ENCODE assay signal across 12 cellular contexts in the genomic region with DNA sequence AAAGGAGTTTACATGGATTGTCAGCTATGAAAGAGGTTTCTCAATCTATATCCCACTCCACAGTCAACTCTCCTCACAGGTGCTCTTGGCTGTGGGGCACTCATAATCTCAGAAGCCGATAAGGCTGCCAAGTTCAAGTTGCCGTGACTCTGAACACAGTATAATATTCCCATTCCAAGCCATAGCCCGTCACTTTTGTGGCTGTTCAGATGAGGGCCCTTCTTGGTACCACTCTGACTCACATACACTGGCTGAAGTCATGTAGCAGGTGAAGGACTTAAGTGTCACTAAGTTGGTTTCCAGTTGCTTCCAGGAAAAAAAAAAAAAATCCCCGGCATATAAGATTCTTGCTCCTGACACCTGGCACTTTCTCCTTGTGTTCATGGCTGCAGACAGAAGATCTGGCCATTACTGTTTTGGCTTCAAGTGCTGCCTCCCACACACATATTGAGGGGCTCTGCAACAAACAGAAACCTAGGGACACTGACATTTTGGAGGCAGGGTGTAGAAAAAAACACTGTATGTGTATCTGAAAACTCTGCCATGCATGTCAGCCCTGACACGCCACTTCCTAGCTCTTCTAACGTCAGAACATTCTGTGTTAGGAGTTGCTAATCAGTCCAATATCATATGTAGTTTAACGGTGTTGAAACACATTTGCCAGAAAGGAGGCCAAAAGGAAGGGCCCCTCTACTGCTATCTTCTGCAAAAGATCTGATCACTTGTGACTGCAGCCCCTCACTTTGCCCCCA.
DNase-seq lines count a peak whose midpoint lies in the region; ATAC-seq and TF ChIP-seq lines count a peak whose summit lies in the region.
"Had no signal": no experiment of that assay in that cellular context is flagged by ENCODE, and none has a peak within 500 bp of the region (broad histone marks: within the 10 kb centered on the region; RNA-seq: fewer than 3 reads in every experiment).

No MANE protein-coding gene starts in this region.

- no peak for TF ChIP-seq CTCF in KMS-11 (conservative IDR thresholded peaks at IDR 0.05; ENCODE audit: low read depth, low read length)
- TF ChIP-seq CTCF in gastrocnemius medialis (IDR thresholded peaks at IDR 0.05 in 4 of 5, conservative IDR thresholded peaks at IDR 0.05 in 1 of 5): no peak

- H3K27me3 Mint-ChIP-seq in T-helper 1 cell treated with Interleukin-12 subunit alpha and Interleukin-12 subunit beta and Interleukin-4 antibody, amounts not matched to agents 30 μg/mL and 1 μg/mL, for 36 hours (ENCODE audit: low read depth): peaks cover 7% of the 10 kb centered on the region
- no peaks in the 10 kb centered on the region for H3K27me3 Mint-ChIP-seq in activated naive CD8-positive, alpha-beta T cell treated with anti-CD3 and anti-CD28 coated beads for 36 hours

- no peaks in the 10 kb centered on the region for H3K79me2 ChIP-seq in KMS-11 (ENCODE audit: insufficient read depth, low read depth)

- no peaks in the 10 kb centered on the region for H3K9me3 ChIP-seq in gastrocnemius medialis
- H3K9me3 ChIP-seq: transverse colon had no signal

- intact Hi-C loops in gastrocnemius medialis (cut with DNase I; ENCODE audit: low total_unique reads): loop anchor here (2.0 kb wide), 1 partner anchor 56 kb away; no protein-coding TSS in a partner anchor

- no peak for DNase-seq in T-helper 1 cell
- DNase-seq in activated naive CD8-positive, alpha-beta T cell treated with anti-CD3 and anti-CD28 coated beads for 36 hours: no peak
- DNase-seq in gastrocnemius medialis: peak; percentile 75 to 76
- no peak for DNase-seq in NCI-H1105 treated with DMSO at 0.1 percent for 48 hours (lab: John Stamatoyannopoulos, UW)
- DNase-seq in GM03348 (ENCODE audit: low spot score): no peak
- no peak for DNase-seq in HPDE6-E6E7 (ENCODE audit: extremely low spot score)
- DNase-seq: activated CD4-positive, CD25-positive, alpha-beta regulatory T cell treated with anti-CD3 and anti-CD28 coated beads, Interleukin-2, amount 50 U/mL, for 72 hours; kidney glomerular epithelial cell; transverse colon had no signal

- in situ Hi-C loops in gastrocnemius medialis (cut with MboI; ENCODE audit: low sequenced_read_pairs in 4 of 4): no loop called here

- H3K9ac ChIP-seq in KMS-11: peak overlapping the region; percentile 45; the same call in 1 of the 2 replicates
- H3K9ac ChIP-seq: neural progenitor cell had no signal

- H4K20me1 ChIP-seq in KMS-11 (ENCODE audit: insufficient read depth): no peaks in the 10 kb centered on the region

- H3K36me3 ChIP-seq in KMS-11 (ENCODE audit: insufficient read depth) (no peaks in the 10 kb centered on the region), gastrocnemius medialis (no peaks in the 10 kb centered on the region)
- H3K36me3 ChIP-seq: neural progenitor cell, transverse colon had no signal

- H3K4me2 ChIP-seq in KMS-11: peak overlapping the region; percentile 49

- H3K27ac ChIP-seq in KMS-11 (peak overlapping the region; percentile 77), gastrocnemius medialis (peak overlapping the region; percentile 82 to 87 (median 83))
- H3K27ac ChIP-seq: neural progenitor cell, transverse colon had no signal

- H3K36me3 Mint-ChIP-seq in T-helper 1 cell treated with Interleukin-12 subunit alpha and Interleukin-12 subunit beta and Interleukin-4 antibody, amounts not matched to agents 30 μg/mL and 1 μg/mL, for 36 hours (ENCODE audit: low read depth): peaks cover 2% of the 10 kb centered on the region
- H3K36me3 Mint-ChIP-seq in activated naive CD8-positive, alpha-beta T cell treated with anti-CD3 and anti-CD28 coated beads for 36 hours: no peaks in the 10 kb centered on the region
- H3K36me3 Mint-ChIP-seq: neural progenitor cell had no signal

- H3K4me1 ChIP-seq in KMS-11 (ENCODE audit: low read depth, poor library complexity, severe bottlenecking) (peaks cover 32% of the 10 kb centered on the region), gastrocnemius medialis (peaks cover 65 to 68% of the 10 kb centered on the region in 2 donors)

- no peak overlapping the region for H3K4me3 ChIP-seq in KMS-11 (IDR thresholded peaks at IDR 0.05; ENCODE audit: insufficient read depth, low read depth, low read length)
- peak overlapping the region in 1 of 4 donors; percentile 8 for H3K4me3 ChIP-seq in gastrocnemius medialis
- H3K4me3 ChIP-seq: neural progenitor cell, transverse colon had no signal

- peak overlapping the region; percentile 62 for H2AFZ ChIP-seq in KMS-11 (ENCODE audit: low read depth)
- H2AFZ ChIP-seq: neural progenitor cell had no signal

- peak overlapping the region; percentile 12 for H3K4me3 Mint-ChIP-seq in T-helper 1 cell treated with Interleukin-12 subunit alpha and Interleukin-12 subunit beta and Interleukin-4 antibody, amounts not matched to agents 30 μg/mL and 1 μg/mL, for 36 hours
- peak overlapping the region; percentile 27 for H3K4me3 Mint-ChIP-seq in activated naive CD8-positive, alpha-beta T cell treated with anti-CD3 and anti-CD28 coated beads for 36 hours
- H3K4me3 Mint-ChIP-seq: neural progenitor cell had no signal

- ATAC-seq in gastrocnemius medialis: peak; percentile 94 to 97

- peaks cover 60% of the 10 kb centered on the region for H3K4me1 Mint-ChIP-seq in T-helper 1 cell treated with Interleukin-12 subunit alpha and Interleukin-12 subunit beta and Interleukin-4 antibody, amounts not matched to agents 30 μg/mL and 1 μg/mL, for 36 hours (ENCODE audit: low read depth)
- peaks cover 35% of the 10 kb centered on the region for H3K4me1 Mint-ChIP-seq in activated naive CD8-positive, alpha-beta T cell treated with anti-CD3 and anti-CD28 coated beads for 36 hours

- H3K9me3 Mint-ChIP-seq in T-helper 1 cell treated with Interleukin-12 subunit alpha and Interleukin-12 subunit beta and Interleukin-4 antibody, amounts not matched to agents 30 μg/mL and 1 μg/mL, for 36 hours: no peaks in the 10 kb centered on the region
- no peaks in the 10 kb centered on the region for H3K9me3 Mint-ChIP-seq in activated naive CD8-positive, alpha-beta T cell treated with anti-CD3 and anti-CD28 coated beads for 36 hours
- H3K9me3 Mint-ChIP-seq: neural progenitor cell had no signal

- H3K27me3 ChIP-seq in KMS-11 (ENCODE audit: insufficient read depth, low read depth) (no peaks in the 10 kb centered on the region), gastrocnemius medialis (no peaks in the 10 kb centered on the region)
- H3K27me3 ChIP-seq: neural progenitor cell, transverse colon had no signal

- H3K27ac Mint-ChIP-seq in T-helper 1 cell treated with Interleukin-12 subunit alpha and Interleukin-12 subunit beta and Interleukin-4 antibody, amounts not matched to agents 30 μg/mL and 1 μg/mL, for 36 hours: peak overlapping the region; percentile 92
- peak overlapping the region; percentile 85 for H3K27ac Mint-ChIP-seq in activated naive CD8-positive, alpha-beta T cell treated with anti-CD3 and anti-CD28 coated beads for 36 hours
- H3K27ac Mint-ChIP-seq: neural progenitor cell had no signal

- peak in 1 of 2 donors; percentile 37 for TF ChIP-seq POLR2A in gastrocnemius medialis (IDR thresholded peaks at IDR 0.05)

Comparison
In these comparisons a context has a peak if more than half of its experiments do, and no peak if none do; other contexts are left out.
1. DNase-seq: peak in gastrocnemius medialis (2 of 2); none in T-helper 1 cell (0 of 5), activated naive CD8-positive, alpha-beta T cell treated with anti-CD3 and anti-CD28 coated beads for 36 hours (single experiment), NCI-H1105 treated with DMSO at 0.1 percent for 48 hours (single experiment), GM03348 (single experiment) and HPDE6-E6E7 (single experiment).